20 cellular contexts compared by ENCODE assay signal in genomic region chr2:120952318-120952717, GRCh38.
A peak's percentile ranks its signal among the peaks of the same experiment; 100 is the strongest.
DNase-seq lines count a peak whose midpoint lies in the region; ATAC-seq, FAIRE-seq and TF ChIP-seq lines count a peak whose summit lies in the region.
"Had no signal": no experiment of that assay in that cellular context is flagged by ENCODE, and none has a peak within 500 bp of the region (broad histone marks: within the 10 kb centered on the region; RNA-seq: fewer than 3 reads in every experiment).

No MANE protein-coding gene starts in this region.

- in situ Hi-C loops in brain microvascular endothelial cell (cut with HindIII; ENCODE audit: low pct_ligation_motif_present, low sequenced_read_pairs): no loop called here

- H3K27ac ChIP-seq in brain microvascular endothelial cell (no peak overlapping the region), lung (ENCODE audit: low read depth in 1 of 2, low read length in 1 of 2) (no peak overlapping the region), tibial artery (no peak overlapping the region)
- H3K27ac ChIP-seq: C4-2B, lower lobe of right lung, prostate gland had no signal

- 85 to 92% methylated on average over 9 of the region's 9 CpGs for WGBS in lung, 2 donors

- H3K36me3 Mint-ChIP-seq in activated naive CD4-positive, alpha-beta T cell treated with anti-CD3 and anti-CD28 coated beads, Interleukin-2, amount 50 U/mL, for 72 hours: no peaks in the 10 kb centered on the region
- H3K36me3 Mint-ChIP-seq: naive B cell had no signal

- no peaks in the 10 kb centered on the region for H3K4me1 ChIP-seq in lung (ENCODE audit: control insufficient read depth in 2 of 2, insufficient read depth in 2 of 2, low read length in 2 of 2)
- H3K4me1 ChIP-seq in tibial artery: no peaks in the 10 kb centered on the region
- H3K4me1 ChIP-seq: lower lobe of right lung, prostate gland had no signal

- H3K27ac Mint-ChIP-seq in activated naive CD4-positive, alpha-beta T cell treated with anti-CD3 and anti-CD28 coated beads, Interleukin-2, amount 50 U/mL, for 72 hours: no peak overlapping the region
- H3K27ac Mint-ChIP-seq: H9 had no signal

- H3K27me3 ChIP-seq in brain microvascular endothelial cell (replicated peaks) (no peaks in the 10 kb centered on the region), lung (ENCODE audit: control insufficient read depth, insufficient read depth) (no peaks in the 10 kb centered on the region), tibial artery (no peaks in the 10 kb centered on the region)

- H3K4me3 ChIP-seq in brain microvascular endothelial cell (ENCODE audit: low read depth, low read length) (no peak overlapping the region), lung (no peak overlapping the region), tibial artery (no peak overlapping the region)
- H3K4me3 ChIP-seq: lower lobe of right lung, prostate gland had no signal

- peak; percentile 16 for TF ChIP-seq CTCF in brain microvascular endothelial cell (IDR thresholded peaks at IDR 0.05; ENCODE audit: low read depth, low read length, missing control alignments)
- TF ChIP-seq CTCF in lung (IDR thresholded peaks at IDR 0.05; ENCODE audit: control extremely low read depth, extremely low read depth): no peak
- TF ChIP-seq CTCF in tibial artery (IDR thresholded peaks at IDR 0.05): no peak

- peak; percentile 44 for FAIRE-seq in HTR-8/SVneo (lab: Jason Lieb, UNC)
- FAIRE-seq: endothelial cell of umbilical vein had no signal

- H3K9me3 Mint-ChIP-seq in activated naive CD4-positive, alpha-beta T cell treated with anti-CD3 and anti-CD28 coated beads, Interleukin-2, amount 50 U/mL, for 72 hours: no peaks in the 10 kb centered on the region
- H3K9me3 Mint-ChIP-seq: H9, naive B cell had no signal

- H3K9me3 ChIP-seq in lung (ENCODE audit: control insufficient read depth in 2 of 2, insufficient read depth in 1 of 2, low read length in 1 of 2) (no peaks in the 10 kb centered on the region), tibial artery (no peaks in the 10 kb centered on the region)
- H3K9me3 ChIP-seq: lower lobe of right lung, prostate gland had no signal

- intact Hi-C loops in tibial artery (cut with DNase I; ENCODE audit: low total_unique reads): loop anchor here (10.0 kb wide), 1 partner anchor 112 kb away; no protein-coding TSS in a partner anchor

- ATAC-seq in lung (ENCODE audit: insufficient read depth, low FRiP score) (peak; percentile 38), GM18867 (IDR thresholded peaks at IDR 0.05; ENCODE audit: unreplicated experiment) (no peak)
- ATAC-seq in activated naive CD4-positive, alpha-beta T cell treated with anti-CD3 and anti-CD28 coated beads, Interleukin-2, amount 50 U/mL, for 72 hours: no peak
- ATAC-seq: lower lobe of right lung had no signal

- H3K36me3 ChIP-seq in brain microvascular endothelial cell (replicated peaks) (no peaks in the 10 kb centered on the region), lung (ENCODE audit: control insufficient read depth in 2 of 2, insufficient read depth in 2 of 2, low read length in 2 of 2) (no peaks in the 10 kb centered on the region), tibial artery (peaks cover 6 to 30% (median 16%) of the 10 kb centered on the region in 3 donors)
- H3K36me3 ChIP-seq: lower lobe of right lung, prostate gland had no signal

- peak; percentile 78 for DNase-seq in AG20443 (ENCODE audit: low spot score)
- DNase-seq in HTR-8/SVneo (ENCODE audit: insufficient read length, low spot score): no peak
- peak; percentile 65 for DNase-seq in brain microvascular endothelial cell
- no peak for DNase-seq in lung (ENCODE audit: low spot score)
- DNase-seq in T-helper 9 cell: no peak
- no peak for DNase-seq in activated naive CD4-positive, alpha-beta T cell treated with anti-CD3 and anti-CD28 coated beads, Interleukin-2, amount 50 U/mL, for 72 hours (ENCODE audit: low spot score in 2 of 2)
- DNase-seq in tibial artery: no peak
- DNase-seq: activated effector memory CD4-positive, alpha-beta T cell treated with anti-CD3 and anti-CD28 coated beads, Interleukin-2, amount 50 U/mL, for 16 hours; cortex of kidney; H9; Kasumi-1; lower lobe of right lung; naive B cell; NCI-H1436 treated with DMSO at 0.1 percent for 48 hours; NCI-H345; Right ventricle myocardium superior had no signal

Comparison
In these comparisons a context has a peak if more than half of its experiments do, and no peak if none do; other contexts are left out.
1. DNase-seq: peak in AG20443 (single experiment) and brain microvascular endothelial cell (single experiment); none in HTR-8/SVneo (single experiment), lung (single experiment), T-helper 9 cell (single experiment), activated naive CD4-positive, alpha-beta T cell treated with anti-CD3 and anti-CD28 coated beads, Interleukin-2, amount 50 U/mL, for 72 hours (0 of 2) and tibial artery (0 of 2).